24 cellular contexts compared by ENCODE assay signal in the genomic region with DNA sequence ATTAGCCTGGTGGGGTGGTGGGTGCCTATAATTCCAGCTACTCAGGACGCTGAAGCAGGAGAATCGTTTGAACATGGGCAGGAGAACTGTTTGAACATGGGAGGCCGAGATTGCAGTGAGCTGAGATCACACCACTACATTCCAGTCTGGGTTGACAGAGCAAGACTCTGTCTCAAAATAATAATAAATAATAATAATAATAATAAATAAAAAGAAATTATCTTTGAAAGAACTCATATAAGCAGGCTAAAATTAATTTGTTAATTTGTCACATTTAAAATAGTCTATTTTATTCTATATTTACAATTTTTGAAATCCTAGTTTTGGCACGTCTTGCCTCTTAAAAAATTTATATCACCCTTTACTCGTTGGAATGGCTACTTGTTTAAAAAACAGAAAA. TPM values are rescaled to one million over a fixed set of nuclear protein-coding genes. Genes with fewer than 3 reads are reported as not detected.
DNase-seq lines count a peak whose midpoint lies in the region; ATAC-seq, FAIRE-seq and TF ChIP-seq lines count a peak whose summit lies in the region.
"Had no signal": no experiment of that assay in that cellular context is flagged by ENCODE, and none has a peak within 500 bp of the region (broad histone marks: within the 10 kb centered on the region; RNA-seq: fewer than 3 reads in every experiment).

No MANE protein-coding gene starts in this region.

- no peak overlapping the region for H3K4ac ChIP-seq in neuronal stem cell (ENCODE audit: low read length)

- POLR2A ChIA-PET in activated CD4-positive, alpha-beta memory T cell treated with anti-CD3 and anti-CD28 coated beads, Interleukin-2, amount 10 ng/mL, durations not matched to agents 7 days and 5 days (lab: Charles Lee): interaction anchor here (1.9 to 3.5 kb wide), 2 partner anchors 26 to 28 kb away, joined by 8 to 15 read pairs; partner anchors contain the start of gene CD247

- H3K27ac Mint-ChIP-seq in activated naive CD4-positive, alpha-beta T cell treated with anti-CD3 and anti-CD28 coated beads, Interleukin-2, amount 10 ng/mL, durations not matched to agents 7 days and 5 days: peak overlapping the region; percentile 87
- peak overlapping the region; percentile 70 for H3K27ac Mint-ChIP-seq in activated CD4-positive, alpha-beta memory T cell treated with anti-CD3 and anti-CD28 coated beads, Interleukin-2, amount 10 ng/mL, durations not matched to agents 7 days and 5 days
- H3K27ac Mint-ChIP-seq in astrocyte (ENCODE audit: unreplicated experiment): peak overlapping the region; percentile 94

- no peak for TF ChIP-seq CTCF in astrocyte (IDR thresholded peaks at IDR 0.05; ENCODE audit: insufficient read depth, low read depth, low read length)

- no peak overlapping the region for H3K18ac ChIP-seq in neuronal stem cell (ENCODE audit: low read length)

- no peak overlapping the region for H3K4me2 ChIP-seq in astrocyte (ENCODE audit: low read length)
- H3K4me2 ChIP-seq in neuronal stem cell (ENCODE audit: insufficient read depth, low read length, poor library complexity, severe bottlenecking): no peak overlapping the region
- H3K4me2 ChIP-seq: BLaER1 treated with 17β-estradiol and CSF1 and Interleukin-3, amounts not matched to agents 10 nM and 100 nM had no signal

- no peak overlapping the region for H3K23ac ChIP-seq in neuronal stem cell (ENCODE audit: low read depth, low read length, poor library complexity)

- no peak overlapping the region for H2AFZ ChIP-seq in astrocyte (ENCODE audit: low read depth, low read length)
- no peak overlapping the region for H2AFZ ChIP-seq in neuronal stem cell (ENCODE audit: low read length)

- DNase-seq in activated naive CD4-positive, alpha-beta T cell treated with anti-CD3 and anti-CD28 coated beads, Interleukin-2, amount 10 ng/mL, durations not matched to agents 7 days and 5 days: no peak
- DNase-seq in activated naive CD4-positive, alpha-beta T cell treated with Interleukin-2 at 50 U/mL for 16 hours: no peak
- no peak for DNase-seq in activated CD4-positive, alpha-beta memory T cell treated with anti-CD3 and anti-CD28 coated beads, Interleukin-2, amount 10 ng/mL, durations not matched to agents 7 days and 5 days
- DNase-seq in astrocyte (ENCODE audit: low read depth) (no peak), neuronal stem cell (ENCODE audit: low spot score) (no peak), NCI-H2196 (lab: John Stamatoyannopoulos, UW; ENCODE audit: unreplicated experiment) (no peak), HAP-1 (ENCODE audit: low spot score in 2 of 2) (no peak)
- DNase-seq: activated effector memory CD4-positive, alpha-beta T cell treated with Interleukin-2 at 50 U/mL for 16 hours; aorta; kidney; NCI-H187 treated with DMSO at 0.1 percent for 48 hours; NCI-H526; SJCRH30; stimulated activated CD4-positive, alpha-beta T cell treated with anti-CD3 and anti-CD28 coated beads, Interleukin-15, amount 100 ng/mL, for 24 hours; transverse colon had no signal

- no peaks in the 10 kb centered on the region for H3K79me1 ChIP-seq in neuronal stem cell (ENCODE audit: low read depth, low read length)

- in situ Hi-C loops in HAP-1 (cut with MboI; ENCODE audit: low sequenced_read_pairs): no loop called here

- ATAC-seq in HG02885 (IDR thresholded peaks at IDR 0.05; ENCODE audit: poor library complexity, unreplicated experiment): no peak

- no peak overlapping the region for H4K91ac ChIP-seq in neuronal stem cell (ENCODE audit: low read depth, low read length, poor library complexity)

- H3K4me1 Mint-ChIP-seq in activated naive CD4-positive, alpha-beta T cell treated with anti-CD3 and anti-CD28 coated beads, Interleukin-2, amount 10 ng/mL, durations not matched to agents 7 days and 5 days: peaks cover 95% of the 10 kb centered on the region
- peaks cover 94% of the 10 kb centered on the region for H3K4me1 Mint-ChIP-seq in activated CD4-positive, alpha-beta memory T cell treated with anti-CD3 and anti-CD28 coated beads, Interleukin-2, amount 10 ng/mL, durations not matched to agents 7 days and 5 days
- peaks cover 10% of the 10 kb centered on the region for H3K4me1 Mint-ChIP-seq in astrocyte (ENCODE audit: low read depth, unreplicated experiment)

- no peaks in the 10 kb centered on the region for H3K27me3 Mint-ChIP-seq in activated naive CD4-positive, alpha-beta T cell treated with anti-CD3 and anti-CD28 coated beads, Interleukin-2, amount 10 ng/mL, durations not matched to agents 7 days and 5 days
- H3K27me3 Mint-ChIP-seq in activated CD4-positive, alpha-beta memory T cell treated with anti-CD3 and anti-CD28 coated beads, Interleukin-2, amount 10 ng/mL, durations not matched to agents 7 days and 5 days: no peaks in the 10 kb centered on the region
- H3K27me3 Mint-ChIP-seq in astrocyte (ENCODE audit: low read depth, unreplicated experiment): peaks cover 33% of the 10 kb centered on the region

- H2BK12ac ChIP-seq in neuronal stem cell (ENCODE audit: low read length): no peak overlapping the region

- H3K4me3 ChIP-seq in astrocyte (ENCODE audit: insufficient read depth, low read depth, low read length) (no peak overlapping the region), neuronal stem cell (ENCODE audit: low read length in 2 of 2) (no peak overlapping the region), HAP-1 (no peak overlapping the region)
- H3K4me3 ChIP-seq: BLaER1 treated with 17β-estradiol and CSF1 and Interleukin-3, amounts not matched to agents 10 nM and 100 nM; prostate gland; SJCRH30; transverse colon had no signal

- H3K79me2 ChIP-seq in astrocyte (ENCODE audit: insufficient read depth, low read length): no peaks in the 10 kb centered on the region

- no peak overlapping the region for H3K9ac ChIP-seq in astrocyte (ENCODE audit: low read length)
- H3K9ac ChIP-seq in neuronal stem cell (ENCODE audit: low read depth, low read length, poor library complexity): no peak overlapping the region
- H3K9ac ChIP-seq: BLaER1 treated with 17β-estradiol and CSF1 and Interleukin-3, amounts not matched to agents 10 nM and 100 nM had no signal

- no peaks in the 10 kb centered on the region for H3K4me1 ChIP-seq in astrocyte (ENCODE audit: insufficient read depth, low read length)
- peaks cover 28 to 33% of the 10 kb centered on the region in 2 donors for H3K4me1 ChIP-seq in neuronal stem cell (ENCODE audit: control insufficient read depth in 2 of 2, insufficient read depth in 1 of 2, low read depth in 1 of 2, low read length in 2 of 2)
- no peaks in the 10 kb centered on the region; the same call in 1 of the 2 replicates for H3K4me1 ChIP-seq in HAP-1
- H3K4me1 ChIP-seq: BLaER1 treated with 17β-estradiol and CSF1 and Interleukin-3, amounts not matched to agents 10 nM and 100 nM; prostate gland had no signal

- CTCF ChIA-PET in activated naive CD4-positive, alpha-beta T cell treated with anti-CD3 and anti-CD28 coated beads, Interleukin-2, amount 10 ng/mL, durations not matched to agents 7 days and 5 days (lab: Charles Lee): no interaction called here
- CTCF ChIA-PET in activated CD4-positive, alpha-beta memory T cell treated with anti-CD3 and anti-CD28 coated beads, Interleukin-2, amount 10 ng/mL, durations not matched to agents 7 days and 5 days (lab: Charles Lee): interaction anchor here (1.1 kb wide), 1 partner anchor 20 kb away, joined by 5 read pairs; no protein-coding TSS in a partner anchor

- peaks cover 69% of the 10 kb centered on the region for H3K36me3 Mint-ChIP-seq in activated naive CD4-positive, alpha-beta T cell treated with anti-CD3 and anti-CD28 coated beads, Interleukin-2, amount 10 ng/mL, durations not matched to agents 7 days and 5 days
- H3K36me3 Mint-ChIP-seq in activated CD4-positive, alpha-beta memory T cell treated with anti-CD3 and anti-CD28 coated beads, Interleukin-2, amount 10 ng/mL, durations not matched to agents 7 days and 5 days (ENCODE audit: low read depth): peaks cover 81% of the 10 kb centered on the region
- H3K36me3 Mint-ChIP-seq in astrocyte (ENCODE audit: low read depth, unreplicated experiment): no peaks in the 10 kb centered on the region

- no peak overlapping the region for H2BK15ac ChIP-seq in neuronal stem cell (ENCODE audit: low read length)

- H3K9me3 ChIP-seq in astrocyte (ENCODE audit: insufficient read depth, low read depth, low read length): no peaks in the 10 kb centered on the region
- H3K9me3 ChIP-seq in neuronal stem cell (replicated peaks in 1 of 2; ENCODE audit: control insufficient read depth in 2 of 2, insufficient read depth in 1 of 2, low read depth in 1 of 2, low read length in 2 of 2): peaks cover 0 to 2% of the 10 kb centered on the region in 2 donors
- H3K9me3 ChIP-seq in HAP-1: no peaks in the 10 kb centered on the region
- H3K9me3 ChIP-seq: BLaER1 treated with 17β-estradiol and CSF1 and Interleukin-3, amounts not matched to agents 10 nM and 100 nM; neutrophil; prostate gland; SJCRH30; transverse colon had no signal

- no peak for FAIRE-seq in astrocyte (lab: Jason Lieb, UNC)
- FAIRE-seq: GM19239, kidney, RCC 7860 had no signal

- no peak overlapping the region for H2AK5ac ChIP-seq in neuronal stem cell (ENCODE audit: low read depth, low read length)

- no peak overlapping the region for H2BK5ac ChIP-seq in neuronal stem cell (ENCODE audit: low read length)

- no peak overlapping the region for H3K4me3 Mint-ChIP-seq in activated naive CD4-positive, alpha-beta T cell treated with anti-CD3 and anti-CD28 coated beads, Interleukin-2, amount 10 ng/mL, durations not matched to agents 7 days and 5 days
- no peak overlapping the region for H3K4me3 Mint-ChIP-seq in activated CD4-positive, alpha-beta memory T cell treated with anti-CD3 and anti-CD28 coated beads, Interleukin-2, amount 10 ng/mL, durations not matched to agents 7 days and 5 days
- H3K4me3 Mint-ChIP-seq in astrocyte (ENCODE audit: unreplicated experiment): no peak overlapping the region

- H4K8ac ChIP-seq in neuronal stem cell (ENCODE audit: low read depth, low read length): no peak overlapping the region

- no peak overlapping the region for H2BK120ac ChIP-seq in neuronal stem cell (ENCODE audit: low read depth, low read length)

- no peak overlapping the region for H3K14ac ChIP-seq in neuronal stem cell (ENCODE audit: low read length)

- H4K20me1 ChIP-seq in astrocyte (ENCODE audit: insufficient read depth, low read length): no peaks in the 10 kb centered on the region
- H4K20me1 ChIP-seq: BLaER1 treated with 17β-estradiol and CSF1 and Interleukin-3, amounts not matched to agents 10 nM and 100 nM had no signal

- no CpG with 5 or more reads among the region's 5 CpGs for WGBS in neuronal stem cell (ENCODE audit: extremely low coverage in 2 of 2, insufficient read length in 2 of 2, insufficient replicate concordance in 1 of 2), 2 donors

- no peak overlapping the region for H3K27ac ChIP-seq in astrocyte (ENCODE audit: low read depth, low read length)
- H3K27ac ChIP-seq in neuronal stem cell (replicated peaks; ENCODE audit: low read length): peak overlapping the region; percentile 89
- H3K27ac ChIP-seq: BLaER1 treated with 17β-estradiol and CSF1 and Interleukin-3, amounts not matched to agents 10 nM and 100 nM; neutrophil; prostate gland; SJCRH30; transverse colon; VCaP had no signal

- H3K9me3 Mint-ChIP-seq in activated naive CD4-positive, alpha-beta T cell treated with anti-CD3 and anti-CD28 coated beads, Interleukin-2, amount 10 ng/mL, durations not matched to agents 7 days and 5 days: no peaks in the 10 kb centered on the region
- no peaks in the 10 kb centered on the region for H3K9me3 Mint-ChIP-seq in activated CD4-positive, alpha-beta memory T cell treated with anti-CD3 and anti-CD28 coated beads, Interleukin-2, amount 10 ng/mL, durations not matched to agents 7 days and 5 days
- peaks cover 3% of the 10 kb centered on the region for H3K9me3 Mint-ChIP-seq in astrocyte (ENCODE audit: unreplicated experiment)

- H3K27me3 ChIP-seq in astrocyte (ENCODE audit: insufficient read depth, low read length) (peaks cover 5% of the 10 kb centered on the region), neuronal stem cell (ENCODE audit: control insufficient read depth in 3 of 3, insufficient read depth in 3 of 3, low read depth in 1 of 3, low read length in 3 of 3) (no peaks in the 10 kb centered on the region), HAP-1 (ENCODE audit: low read depth) (peaks cover 11% of the 10 kb centered on the region)
- H3K27me3 ChIP-seq: BLaER1 treated with 17β-estradiol and CSF1 and Interleukin-3, amounts not matched to agents 10 nM and 100 nM; SJCRH30 had no signal

- H3K36me3 ChIP-seq in astrocyte (ENCODE audit: insufficient read depth, low read length) (no peaks in the 10 kb centered on the region), neuronal stem cell (replicated peaks in 1 of 2; ENCODE audit: control insufficient read depth in 2 of 2, insufficient read depth in 2 of 2, low read length in 2 of 2) (no peaks in the 10 kb centered on the region), HAP-1 (replicated peaks) (no peaks in the 10 kb centered on the region)
- H3K36me3 ChIP-seq: BLaER1 treated with 17β-estradiol and CSF1 and Interleukin-3, amounts not matched to agents 10 nM and 100 nM; neutrophil; prostate gland; SJCRH30; transverse colon had no signal

RNA-seq across cellular contexts. Expression of gene CD247, which starts 27.6 kb away (rescaled TPM):
- 100 to 1,000 TPM; 239 to 242 TPM for total RNA-seq in activated CD4-positive, alpha-beta memory T cell treated with anti-CD3 and anti-CD28 coated beads, Interleukin-2, amount 10 ng/mL, durations not matched to agents 7 days and 5 days
- total RNA-seq in astrocyte: not detected in 2 replicates
- 1.5 TPM for polyA plus RNA-seq in neuronal stem cell (2013, experiment 1 of 2)
- 1.5 TPM for polyA plus RNA-seq in neuronal stem cell (2013, experiment 2 of 2)
- total RNA-seq: glomerular endothelial cell had no signal
- polyA plus RNA-seq: AG04450 had no signal

Comparison
In these comparisons a context has a peak if more than half of its experiments do, and no peak if none do; other contexts are left out.
1. RNA of gene CD247, which starts 27.6 kb away (total RNA-seq): 239 to 242 TPM in activated CD4-positive, alpha-beta memory T cell treated with anti-CD3 and anti-CD28 coated beads, Interleukin-2, amount 10 ng/mL, durations not matched to agents 7 days and 5 days; not detected in astrocyte; every median in the first group is over 100 times any median in the second.
2. Peak in every context shown above with its lines, with median percentiles within 50 percentile points of each other: H3K27ac Mint-ChIP-seq.